In the genomic region with DNA sequence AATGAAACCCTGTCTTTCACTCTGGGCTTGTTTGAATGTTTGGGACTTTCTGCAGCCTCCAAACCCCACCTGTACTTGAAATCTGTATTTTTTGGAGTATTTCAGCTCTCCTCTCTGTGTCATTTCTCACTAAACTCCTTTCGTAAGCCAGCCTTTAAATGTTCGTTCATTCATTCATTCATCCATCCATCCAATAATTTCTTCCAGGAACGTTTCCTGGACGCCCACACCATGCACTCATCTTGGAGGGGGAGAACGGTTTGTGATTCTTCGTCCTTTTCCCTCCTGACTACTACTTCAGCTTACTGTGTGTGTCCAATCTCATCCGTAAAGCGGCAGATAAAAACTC, we compare ENCODE assay signal across 8 cellular contexts. TPM values are rescaled to one million over a fixed set of nuclear protein-coding genes. Genes with fewer than 3 reads are reported as not detected.
A peak's percentile ranks its signal among the peaks of the same experiment; 100 is the strongest.
DNase-seq lines count a peak whose midpoint lies in the region; ATAC-seq and TF ChIP-seq lines count a peak whose summit lies in the region.

No MANE protein-coding gene starts in this region.

- H3K27me3 Mint-ChIP-seq in CD14-positive monocyte (ENCODE audit: low read depth in 3 of 3): peaks cover 32 to 45% (median 36%) of the 10 kb centered on the region in 3 donors
- H3K27me3 Mint-ChIP-seq in nephron progenitor cell (ENCODE audit: low read depth, poor library complexity): peaks cover 10% of the 10 kb centered on the region

- H3K9me3 Mint-ChIP-seq in CD14-positive monocyte (peaks cover 0 to 12% (median 0%) of the 10 kb centered on the region in 7 donors), nephron progenitor cell (peaks cover under 1% of the 10 kb centered on the region)

- H3K36me3 Mint-ChIP-seq in CD14-positive monocyte: no peaks in the 10 kb centered on the region
- H3K36me3 Mint-ChIP-seq in nephron progenitor cell (ENCODE audit: low read depth): peaks cover 9% of the 10 kb centered on the region

- peak overlapping the region; percentile 31 to 54 for H3K4me3 ChIP-seq in cardiac fibroblast (replicated peaks in 1 of 2; ENCODE audit: low read depth in 2 of 2, low read length in 2 of 2)

- intact Hi-C loops in CD14-positive monocyte (cut with micrococcal nuclease): no loop called here

- peak overlapping the region in 3 of 7 donors; percentile 19 to 46 (median 35) for H3K27ac Mint-ChIP-seq in CD14-positive monocyte
- no peak overlapping the region for H3K27ac Mint-ChIP-seq in nephron progenitor cell

- H3K4me3 Mint-ChIP-seq in CD14-positive monocyte (peak overlapping the region; percentile 65 to 78), nephron progenitor cell (peak overlapping the region; percentile 83)

- TF ChIP-seq CTCF in CD14-positive monocyte (IDR thresholded peaks at IDR 0.05): no peak
- no peak for TF ChIP-seq CTCF in cardiac fibroblast (IDR thresholded peaks at IDR 0.05; ENCODE audit: low read depth, low read length)
- TF ChIP-seq CTCF in nephron progenitor cell (IDR thresholded peaks at IDR 0.05): no peak

- ATAC-seq in HG02870 (IDR thresholded peaks at IDR 0.05; ENCODE audit: unreplicated experiment): peak; percentile 2

- H3K4me1 Mint-ChIP-seq in CD14-positive monocyte: peaks cover 21% of the 10 kb centered on the region
- H3K4me1 Mint-ChIP-seq in nephron progenitor cell: peaks cover 27% of the 10 kb centered on the region

- DNase-seq in CD14-positive monocyte (ENCODE audit: low spot score) (no peak), cardiac fibroblast (ENCODE audit: low read depth in 2 of 2) (no peak), nephron progenitor cell (no peak), hippocampal formation (lab: John Stamatoyannopoulos, UW) (no peak), GDM1 (lab: John Stamatoyannopoulos, UW) (no peak), DMS 273 (lab: John Stamatoyannopoulos, UW; ENCODE audit: unreplicated experiment) (no peak)
- DNase-seq in stimulated activated CD4-positive, alpha-beta T cell treated with anti-CD3 and anti-CD28 coated beads, Interleukin-12 subunit alpha, Interleukin-12 subunit beta, amount 100 ng/mL, for 4 hours: no peak

RNA-seq across cellular contexts. Expression of gene KLHL25, which starts 0.6 kb away (rescaled TPM):
- under 1 TPM; 0.27 to 0.40 TPM for polyA plus RNA-seq in CD14-positive monocyte
